1 cellular context compared by ENCODE assay signal in genomic region chr10:86979977-86980448, GRCh38.
TF ChIP-seq lines count a peak whose summit lies in the region.

No MANE protein-coding gene starts in this region.

TF ChIP-seq in HCT116, 20 proteins besides CTCF, POLR2A, EP300 and RAD21 (continued from another document):
- TF ChIP-seq REST (IDR thresholded peaks at IDR 0.05; ENCODE audit: low read depth) (no peak), JUND (IDR thresholded peaks at IDR 0.05) (no peak), ZBTB33 (IDR thresholded peaks at IDR 0.05; ENCODE audit: extremely low read depth, insufficient replicate concordance, low read length) (no peak)
